Comparison of ENCODE assay signal across 21 cellular contexts in genomic region chr21:16180613-16181012, GRCh38.
DNase-seq lines count a peak whose midpoint lies in the region; ATAC-seq and TF ChIP-seq lines count a peak whose summit lies in the region.
"Had no signal": no experiment of that assay in that cellular context is flagged by ENCODE, and none has a peak within 500 bp of the region (broad histone marks: within the 10 kb centered on the region; RNA-seq: fewer than 3 reads in every experiment).

No MANE protein-coding gene starts in this region.

- peaks cover 22% of the 10 kb centered on the region for H3K4me1 ChIP-seq in Caco-2
- peaks cover 19% of the 10 kb centered on the region for H3K4me1 ChIP-seq in hepatocyte (ENCODE audit: insufficient read depth)
- no peaks in the 10 kb centered on the region for H3K4me1 ChIP-seq in prostate gland (replicated peaks)

- POLR2A ChIA-PET in Caco-2 (lab: Charles Lee), result interaction anchor here (0.6 kb wide), 1 partner anchor 43 kb away, joined by 3 read pairs; no protein-coding TSS in a partner anchor
- POLR2A ChIA-PET in CD4-positive, alpha-beta T cell (lab: Charles Lee), result no interaction called here

- peak overlapping the region; percentile 38 for H3K27ac ChIP-seq in hepatocyte
- peak overlapping the region; percentile 43 to 48 for H3K27ac ChIP-seq in prostate gland
- H3K27ac ChIP-seq in CD4-positive, alpha-beta T cell (ENCODE audit: low read depth, low read length), result no peak overlapping the region
- H3K27ac ChIP-seq: GM23248, spleen had no signal

- H3K9me3 ChIP-seq in Caco-2 (no peaks in the 10 kb centered on the region), hepatocyte (ENCODE audit: low read depth) (no peaks in the 10 kb centered on the region), prostate gland (no peaks in the 10 kb centered on the region)
- H3K9me3 ChIP-seq in CD4-positive, alpha-beta T cell (ENCODE audit: control insufficient read depth, low read length), result no peaks in the 10 kb centered on the region
- H3K9me3 ChIP-seq: spleen had no signal

- intact Hi-C loops in Caco-2 (cut with micrococcal nuclease; ENCODE audit: unreplicated experiment) (loop anchor here (1.0 kb wide), 1 partner anchor 14 kb away; no protein-coding TSS in a partner anchor), prostate gland (cut with DNase I) (no loop called here)
- intact Hi-C loops in CD4-positive, alpha-beta T cell (cut with DNase I, micrococcal nuclease), result no loop called here

- ATAC-seq in CD4-positive, alpha-beta T cell (ENCODE audit: poor library complexity), result no peak
- ATAC-seq in HG02623 (IDR thresholded peaks at IDR 0.05; ENCODE audit: unreplicated experiment), result no peak
- ATAC-seq: activated CD8-positive, alpha-beta T cell treated with anti-CD3 and anti-CD28 coated beads, Interleukin-2, amount 10 ng/mL, durations not matched to agents 7 days and 5 days; natural killer cell treated with Interleukin-12 subunit alpha and Interleukin-12 subunit beta and Interleukin-15 and Interleukin-18, amount 100 ng/mL, for 72 hours; stimulated activated naive CD8-positive, alpha-beta T cell treated with anti-CD3 and anti-CD28 coated beads, Interleukin-15, amount 100 ng/mL, for 72 hours had no signal

- TF ChIP-seq POLR2A in prostate gland (IDR thresholded peaks at IDR 0.05), result no peak

- no peaks in the 10 kb centered on the region for H3K9me3 Mint-ChIP-seq in Caco-2 (ENCODE audit: unreplicated experiment)
- no peaks in the 10 kb centered on the region for H3K9me3 Mint-ChIP-seq in CD4-positive, alpha-beta T cell
- H3K9me3 Mint-ChIP-seq: dendritic cell treated with granulocyte-macrophage colony-stimulating factor and Interleukin-4, amounts not matched to agents 40 ng/mL and 50 ng/mL, for 4 days; stimulated activated naive CD8-positive, alpha-beta T cell treated with anti-CD3 and anti-CD28 coated beads, Interleukin-15, amount 100 ng/mL, for 72 hours had no signal

- peak overlapping the region; percentile 30 for H3K4me2 ChIP-seq in hepatocyte

- BruUV-seq in Caco-2 (replicated peaks; lab: Mats Ljungman, UMichigan), result no TSS peak

- no peaks in the 10 kb centered on the region for H3K36me3 Mint-ChIP-seq in Caco-2 (ENCODE audit: insufficient read depth, unreplicated experiment)
- no peaks in the 10 kb centered on the region for H3K36me3 Mint-ChIP-seq in CD4-positive, alpha-beta T cell (ENCODE audit: low read depth)
- H3K36me3 Mint-ChIP-seq: natural killer cell treated with Interleukin-12 subunit alpha and Interleukin-12 subunit beta and Interleukin-15 and Interleukin-18, amount 100 ng/mL, for 72 hours had no signal

- H3K4me1 Mint-ChIP-seq in Caco-2 (ENCODE audit: low read depth, unreplicated experiment), result peaks cover 15% of the 10 kb centered on the region
- H3K4me1 Mint-ChIP-seq in CD4-positive, alpha-beta T cell (ENCODE audit: low read depth), result no peaks in the 10 kb centered on the region
- H3K4me1 Mint-ChIP-seq: stimulated activated naive CD8-positive, alpha-beta T cell treated with anti-CD3 and anti-CD28 coated beads, Interleukin-15, amount 100 ng/mL, for 72 hours had no signal

- peak overlapping the region; percentile 67 for H3K27ac Mint-ChIP-seq in Caco-2 (ENCODE audit: unreplicated experiment)
- no peak overlapping the region for H3K27ac Mint-ChIP-seq in CD4-positive, alpha-beta T cell
- H3K27ac Mint-ChIP-seq: activated CD8-positive, alpha-beta T cell treated with anti-CD3 and anti-CD28 coated beads, Interleukin-2, amount 10 ng/mL, durations not matched to agents 7 days and 5 days; dendritic cell treated with granulocyte-macrophage colony-stimulating factor and Interleukin-4, amounts not matched to agents 40 ng/mL and 50 ng/mL, for 4 days; natural killer cell treated with Interleukin-12 subunit alpha and Interleukin-12 subunit beta and Interleukin-15 and Interleukin-18, amount 100 ng/mL, for 72 hours; stimulated activated naive CD8-positive, alpha-beta T cell treated with anti-CD3 and anti-CD28 coated beads, Interleukin-15, amount 100 ng/mL, for 72 hours had no signal

- H2AFZ ChIP-seq in hepatocyte, result no peak overlapping the region

- 52% methylated on average over 3 of the region's 3 CpGs for WGBS in hepatocyte (ENCODE audit: low lambda C conversion rate, missing lambda C conversion rate)
- 38% methylated on average over 3 of the region's 3 CpGs for WGBS in prostate gland

- H3K27me3 ChIP-seq in Caco-2 (replicated peaks; ENCODE audit: control insufficient read depth, insufficient read depth, low read length) (no peaks in the 10 kb centered on the region), hepatocyte (no peaks in the 10 kb centered on the region), prostate gland (replicated peaks; ENCODE audit: insufficient read depth) (no peaks in the 10 kb centered on the region)
- H3K27me3 ChIP-seq in CD4-positive, alpha-beta T cell (ENCODE audit: control insufficient read depth, insufficient read depth, low read length), result no peaks in the 10 kb centered on the region
- H3K27me3 ChIP-seq: spleen had no signal

- H3K27me3 Mint-ChIP-seq in Caco-2 (ENCODE audit: insufficient read depth, unreplicated experiment), result no peaks in the 10 kb centered on the region
- H3K27me3 Mint-ChIP-seq in CD4-positive, alpha-beta T cell, result no peaks in the 10 kb centered on the region
- H3K27me3 Mint-ChIP-seq: natural killer cell treated with Interleukin-12 subunit alpha and Interleukin-12 subunit beta and Interleukin-15 and Interleukin-18, amount 100 ng/mL, for 72 hours; stimulated activated naive CD8-positive, alpha-beta T cell treated with anti-CD3 and anti-CD28 coated beads, Interleukin-15, amount 100 ng/mL, for 72 hours had no signal

- H3K4me3 ChIP-seq in Caco-2 (ENCODE audit: low read depth, low read length) (no peak overlapping the region), hepatocyte (no peak overlapping the region), prostate gland (no peak overlapping the region)
- H3K4me3 ChIP-seq: GM23248, spleen had no signal

- peak in 1 of 2 experiments; percentile 12 for DNase-seq in Caco-2
- peak; percentile 48 for DNase-seq in OCI-M1 (lab: John Stamatoyannopoulos, UW)
- DNase-seq in hepatocyte (ENCODE audit: low spot score), result no peak
- no peak for DNase-seq in prostate gland (ENCODE audit: low spot score)
- no peak for DNase-seq in ecto neural progenitor cell (ENCODE audit: low spot score)
- no peak for DNase-seq in CD4-positive, alpha-beta T cell
- DNase-seq: activated CD4-positive, alpha-beta T cell treated with anti-CD3 and anti-CD28 coated beads for 1 hour; activated CD8-positive, alpha-beta T cell treated with anti-CD3 and anti-CD28 coated beads, Interleukin-2, amount 10 ng/mL, durations not matched to agents 7 days and 5 days; activated gamma-delta T cell; DMS 273 treated with DMSO at 0.1 percent for 48 hours; GM23248; head of caudate nucleus; NCI-H1694 treated with DMSO at 0.1 percent for 48 hours; NCI-H2227 treated with DMSO at 0.1 percent for 48 hours; spleen; stimulated activated CD4-positive, alpha-beta T cell treated with anti-CD3 and anti-CD28 coated beads, Interleukin-4, amount 100 ng/mL, for 4 hours; stimulated activated naive CD8-positive, alpha-beta T cell treated with anti-CD3 and anti-CD28 coated beads, Interleukin-15, amount 100 ng/mL, for 72 hours; trophoblast cell had no signal

- no peak for TF ChIP-seq CTCF in Caco-2 (IDR thresholded peaks at IDR 0.05; ENCODE audit: insufficient read depth in 1 of 2, low read depth in 1 of 2, low read length in 1 of 2, severe bottlenecking in 1 of 2, unreplicated experiment in 1 of 2)
- no peak for TF ChIP-seq CTCF in hepatocyte (IDR thresholded peaks at IDR 0.05; ENCODE audit: poor library complexity)
- no peak for TF ChIP-seq CTCF in prostate gland (IDR thresholded peaks at IDR 0.05)
- TF ChIP-seq CTCF in CD4-positive, alpha-beta T cell (IDR thresholded peaks at IDR 0.05), result no peak

- H3K9me2 ChIP-seq in hepatocyte (replicated peaks; ENCODE audit: insufficient read depth), result no peaks in the 10 kb centered on the region

- H3K36me3 ChIP-seq in Caco-2 (ENCODE audit: control insufficient read depth, insufficient read depth, low read length), result no peaks in the 10 kb centered on the region
- no peaks in the 10 kb centered on the region for H3K36me3 ChIP-seq in hepatocyte (replicated peaks; ENCODE audit: insufficient read depth, low read depth)
- H3K36me3 ChIP-seq in prostate gland, result no peaks in the 10 kb centered on the region
- H3K36me3 ChIP-seq: spleen had no signal

- H3K4me3 Mint-ChIP-seq in Caco-2 (ENCODE audit: unreplicated experiment), result no peak overlapping the region
- H3K4me3 Mint-ChIP-seq in CD4-positive, alpha-beta T cell, result no peak overlapping the region
- H3K4me3 Mint-ChIP-seq: activated CD8-positive, alpha-beta T cell treated with anti-CD3 and anti-CD28 coated beads, Interleukin-2, amount 10 ng/mL, durations not matched to agents 7 days and 5 days; dendritic cell treated with granulocyte-macrophage colony-stimulating factor and Interleukin-4, amounts not matched to agents 40 ng/mL and 50 ng/mL, for 4 days; natural killer cell treated with Interleukin-12 subunit alpha and Interleukin-12 subunit beta and Interleukin-15 and Interleukin-18, amount 100 ng/mL, for 72 hours; stimulated activated naive CD8-positive, alpha-beta T cell treated with anti-CD3 and anti-CD28 coated beads, Interleukin-15, amount 100 ng/mL, for 72 hours had no signal

- no peaks in the 10 kb centered on the region for H3K79me2 ChIP-seq in hepatocyte

- no peaks in the 10 kb centered on the region for H4K20me1 ChIP-seq in hepatocyte (ENCODE audit: insufficient read depth, poor library complexity, severe bottlenecking)

- CTCF ChIA-PET in Caco-2 (lab: Charles Lee), result no interaction called here
- CTCF ChIA-PET in CD4-positive, alpha-beta T cell (lab: Charles Lee), result no interaction called here
